In the genomic region with DNA sequence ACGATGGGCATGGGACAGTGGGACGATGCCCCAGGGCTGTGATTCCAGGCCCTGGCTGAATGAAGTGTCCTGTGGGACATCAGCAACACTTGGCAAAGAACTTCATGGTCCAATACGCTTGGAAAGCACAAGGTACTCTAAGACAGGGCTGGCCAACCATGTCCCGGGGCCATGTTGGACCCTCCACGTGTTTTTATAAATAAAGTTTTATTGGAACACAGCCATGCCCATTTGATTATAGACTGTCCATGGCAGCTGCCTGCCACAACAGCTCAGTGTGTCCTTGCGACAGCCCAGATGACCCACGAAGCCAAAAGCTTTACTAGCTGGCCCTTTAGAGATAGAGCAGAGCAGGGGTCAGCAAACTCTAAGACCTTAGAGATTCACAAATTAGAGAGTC, we compare ENCODE assay signal across 23 cellular contexts.
DNase-seq lines count a peak whose midpoint lies in the region; ATAC-seq, FAIRE-seq and TF ChIP-seq lines count a peak whose summit lies in the region.
"Had no signal": no experiment of that assay in that cellular context is flagged by ENCODE, and none has a peak within 500 bp of the region (broad histone marks: within the 10 kb centered on the region; RNA-seq: fewer than 3 reads in every experiment).

No MANE protein-coding gene starts in this region.

- TF ChIP-seq EP300 in GM12878 (IDR thresholded peaks at IDR 0.05; ENCODE audit: borderline replicate concordance in 1 of 2, control insufficient read depth in 1 of 2, low read depth in 2 of 2, low read length in 2 of 2): no peak
- no peak for TF ChIP-seq EP300 in H1 (IDR thresholded peaks at IDR 0.05; ENCODE audit: borderline replicate concordance in 1 of 2, low read depth in 2 of 2, low read length in 2 of 2)

- intact Hi-C loops in GM12878 (cut with micrococcal nuclease; ENCODE audit: unreplicated experiment): no loop called here

- H4K8ac ChIP-seq in H1 (ENCODE audit: extremely low read depth, insufficient read depth, low read length): 0 out of 2 replicates have a peak overlapping the region, but pooled peaks have one; percentile 22

- no peak overlapping the region for H2BK15ac ChIP-seq in H1 (ENCODE audit: low read length)

- TF ChIP-seq POLR2A in GM12878 (IDR thresholded peaks at IDR 0.05; ENCODE audit: low read depth, low read length): no peak
- no peak for TF ChIP-seq POLR2A in H1 (IDR thresholded peaks at IDR 0.05; ENCODE audit: control extremely low read depth in 1 of 2, low read depth in 2 of 2, low read length in 2 of 2)

- peaks cover 56% of the 10 kb centered on the region for H3K4me1 Mint-ChIP-seq in nephron progenitor cell
- H3K4me1 Mint-ChIP-seq in mesothelial cell of epicardium: peaks cover 11% of the 10 kb centered on the region
- H3K4me1 Mint-ChIP-seq: CD8-positive, alpha-beta memory T cell had no signal

- H3K4ac ChIP-seq in H1 (replicated peaks; ENCODE audit: insufficient read length, low read depth, low read length): no peak overlapping the region

- H2BK5ac ChIP-seq in H1 (ENCODE audit: low read depth, low read length): no peak overlapping the region

- H3K79me1 ChIP-seq in H1 (ENCODE audit: low read depth, low read length): no peaks in the 10 kb centered on the region

- CTCF ChIA-PET in GM12878 (lab: Yijun Ruan, JAX) (no interaction called here), H1 (lab: Charles Lee; ENCODE audit: partially characterized antibody) (interaction anchor here (1.0 kb wide), 1 partner anchor 8 kb away, joined by 3 read pairs; no protein-coding TSS in a partner anchor)

- no peaks in the 10 kb centered on the region for H3K23me2 ChIP-seq in H1 (ENCODE audit: low read depth, low read length)

- H2BK12ac ChIP-seq in H1 (ENCODE audit: low read depth, low read length): no peak overlapping the region

- ATAC-seq in GM12878: no peak
- ATAC-seq: A549 had no signal

- no peak for DNase-seq in GM12878 (ENCODE audit: low read depth, low spot score)
- no peak for DNase-seq in H1 (ENCODE audit: low read depth in 1 of 2, low spot score in 2 of 2)
- no peak for DNase-seq in nephron progenitor cell
- DNase-seq in mesothelial cell of epicardium (ENCODE audit: low spot score in 2 of 2, unreplicated experiment in 2 of 2): no peak
- no peak for DNase-seq in activated T-cell treated with anti-CD3 and anti-CD28 coated beads for 4 hours
- DNase-seq in NCI-H2081 (lab: John Stamatoyannopoulos, UW): no peak
- DNase-seq: 8988T; ACHN; AML-193; BE2C; CD4-positive, alpha-beta T cell; CD8-positive, alpha-beta memory T cell; DMS53; DMS79 treated with DMSO at 0.1 percent for 48 hours; GF-D8; GOT3; H7; HCEC 1CT had no signal

- H3K27ac Mint-ChIP-seq in nephron progenitor cell: peak overlapping the region; percentile 19
- H3K27ac Mint-ChIP-seq in mesothelial cell of epicardium: no peak overlapping the region
- H3K27ac Mint-ChIP-seq: CD14-positive monocyte; CD4-positive, alpha-beta T cell; CD8-positive, alpha-beta memory T cell had no signal

- no peak for FAIRE-seq in GM12878 (lab: Jason Lieb, UNC)
- no peak for FAIRE-seq in H1 (lab: Jason Lieb, UNC)
- FAIRE-seq: A549, D721Med, GM12892 had no signal

- no peak overlapping the region for H3K18ac ChIP-seq in H1 (ENCODE audit: extremely low read depth, low read length)

- H3K9ac ChIP-seq in GM12878 (ENCODE audit: control insufficient read depth, insufficient read depth, low read length) (no peak overlapping the region), H1 (replicated peaks in 1 of 4; ENCODE audit: extremely low read depth in 1 of 4, low read depth in 3 of 4, low read length in 3 of 4) (no peak overlapping the region)
- H3K9ac ChIP-seq: BLaER1 treated with 17β-estradiol and CSF1 and Interleukin-3, amounts not matched to agents 10 nM and 100 nM had no signal

- TF ChIP-seq CTCF in GM12878 (IDR thresholded peaks at IDR 0.05 in 2 of 3, conservative IDR thresholded peaks at IDR 0.05 in 1 of 3; ENCODE audit: control insufficient read depth in 2 of 3, extremely low read depth in 1 of 3, insufficient read depth in 1 of 3, low read depth in 3 of 3, low read length in 3 of 3): no peak
- TF ChIP-seq CTCF in H1 (IDR thresholded peaks at IDR 0.05; ENCODE audit: control extremely low read depth in 1 of 3, insufficient read depth in 1 of 3, low read depth in 1 of 3, low read length in 3 of 3): no peak
- TF ChIP-seq CTCF in nephron progenitor cell (IDR thresholded peaks at IDR 0.05): no peak
- no peak for TF ChIP-seq CTCF in mesothelial cell of epicardium (IDR thresholded peaks at IDR 0.05; ENCODE audit: unreplicated experiment)

- no peak for TF ChIP-seq RAD21 in GM12878 (IDR thresholded peaks at IDR 0.05; ENCODE audit: insufficient read depth, low read depth, low read length)
- no peak for TF ChIP-seq RAD21 in H1 (IDR thresholded peaks at IDR 0.05 in 1 of 2, conservative IDR thresholded peaks at IDR 0.05 in 1 of 2; ENCODE audit: low read depth in 2 of 2, low read length in 2 of 2)

- H3K27me3 Mint-ChIP-seq in nephron progenitor cell (ENCODE audit: low read depth, poor library complexity) (peaks cover 5% of the 10 kb centered on the region), mesothelial cell of epicardium (ENCODE audit: low read depth) (peaks cover 4% of the 10 kb centered on the region)

- H3K79me2 ChIP-seq in GM12878 (ENCODE audit: control insufficient read depth, insufficient read depth, low read length) (no peaks in the 10 kb centered on the region), H1 (ENCODE audit: control insufficient read depth in 1 of 2, insufficient read depth in 2 of 2, low read length in 2 of 2) (no peaks in the 10 kb centered on the region)

- H2AK5ac ChIP-seq in H1 (ENCODE audit: low read depth, low read length): no peak overlapping the region

- H3K9me3 ChIP-seq in GM12878 (replicated peaks; ENCODE audit: control insufficient read depth, insufficient read depth, low read length) (no peaks in the 10 kb centered on the region), H1 (ENCODE audit: insufficient read depth in 2 of 2, low read depth in 1 of 2, low read length in 1 of 2) (no peaks in the 10 kb centered on the region)
- H3K9me3 ChIP-seq: A549; BE2C; BLaER1 treated with 17β-estradiol and CSF1 and Interleukin-3, amounts not matched to agents 10 nM and 100 nM had no signal

- H3K36me3 ChIP-seq in GM12878 (ENCODE audit: control insufficient read depth in 2 of 2, insufficient read depth in 2 of 2, low read length in 1 of 2) (no peaks in the 10 kb centered on the region), H1 (ENCODE audit: control insufficient read depth in 2 of 4, insufficient read depth in 4 of 4, low read length in 3 of 4) (no peaks in the 10 kb centered on the region)
- H3K36me3 ChIP-seq: BE2C; BLaER1 treated with 17β-estradiol and CSF1 and Interleukin-3, amounts not matched to agents 10 nM and 100 nM had no signal

- RAD21 ChIA-PET in GM12878 (lab: Charles Lee; ENCODE audit: unreplicated experiment): no interaction called here

- no peaks in the 10 kb centered on the region for H3K4me1 ChIP-seq in GM12878 (ENCODE audit: control insufficient read depth, insufficient read depth, low read length)
- no peaks in the 10 kb centered on the region; a peak in 1 of 7 replicates for H3K4me1 ChIP-seq in H1 (replicated peaks in 1 of 4; ENCODE audit: control insufficient read depth in 3 of 4, insufficient read depth in 4 of 4, low read length in 3 of 4)
- H3K4me1 ChIP-seq: A549; BE2C; BLaER1 treated with 17β-estradiol and CSF1 and Interleukin-3, amounts not matched to agents 10 nM and 100 nM had no signal

- SMC1A ChIA-PET in GM12878 (lab: Charles Lee; ENCODE audit: uncharacterized antibody, unreplicated experiment): interaction anchor here (0.7 kb wide), 1 partner anchor 156 kb away, joined by 3 read pairs; no protein-coding TSS in a partner anchor

- H3K4me3 Mint-ChIP-seq in nephron progenitor cell: no peak overlapping the region
- H3K4me3 Mint-ChIP-seq in mesothelial cell of epicardium: no peak overlapping the region
- H3K4me3 Mint-ChIP-seq: CD14-positive monocyte; CD4-positive, alpha-beta T cell; CD8-positive, alpha-beta memory T cell had no signal

- H2BK20ac ChIP-seq in H1 (ENCODE audit: low read length): no peak overlapping the region

- H3K27ac ChIP-seq in GM12878 (ENCODE audit: control insufficient read depth, insufficient read depth): no peak overlapping the region
- no peak overlapping the region for H3K27ac ChIP-seq in H1 (ENCODE audit: low read depth, low read length)
- H3K27ac ChIP-seq: A549; BLaER1 treated with 17β-estradiol and CSF1 and Interleukin-3, amounts not matched to agents 10 nM and 100 nM had no signal

- no peak overlapping the region for H4K91ac ChIP-seq in H1 (replicated peaks; ENCODE audit: insufficient read length, low read length)

- H2AFZ ChIP-seq in GM12878 (ENCODE audit: control insufficient read depth, low read depth, low read length): no peak overlapping the region
- no peak overlapping the region for H2AFZ ChIP-seq in H1 (ENCODE audit: low read length)

- 21% methylated on average over 7 of the region's 7 CpGs for WGBS in GM12878 (ENCODE audit: insufficient coverage, insufficient replicate concordance, low lambda C conversion rate, missing lambda C conversion rate)
- 93% methylated on average over 7 of the region's 7 CpGs; no CpG with 5 or more reads in 1 of the 2 experiments for WGBS in H1 (ENCODE audit: extremely low coverage in 1 of 2, insufficient coverage in 1 of 2, insufficient read length in 1 of 2, insufficient replicate concordance in 2 of 2, low coverage in 1 of 2, low lambda C conversion rate in 2 of 2, missing lambda C conversion rate in 1 of 2), 2 experiments

- no peaks in the 10 kb centered on the region for H3K27me3 ChIP-seq in GM12878 (replicated peaks in 1 of 2; ENCODE audit: control insufficient read depth in 2 of 2, insufficient read depth in 2 of 2, low read length in 1 of 2)
- no peaks in the 10 kb centered on the region for H3K27me3 ChIP-seq in H1 (replicated peaks in 1 of 4; ENCODE audit: control insufficient read depth in 3 of 4, extremely low read depth in 1 of 4, insufficient read depth in 3 of 4, low read length in 3 of 4)
- H3K27me3 ChIP-seq: BE2C; BLaER1 treated with 17β-estradiol and CSF1 and Interleukin-3, amounts not matched to agents 10 nM and 100 nM had no signal

- H4K5ac ChIP-seq in H1 (ENCODE audit: insufficient read length, low read depth, low read length): no peak overlapping the region

- in situ Hi-C loops in GM12878 (cut with MboI): no loop called here

- no peak overlapping the region for H2BK120ac ChIP-seq in H1 (replicated peaks; ENCODE audit: low read depth, low read length)

- H3K4me3 ChIP-seq in GM12878: no peak overlapping the region
- H3K4me3 ChIP-seq in H1 (ENCODE audit: extremely low read depth in 1 of 4, insufficient read depth in 2 of 4, low read depth in 3 of 4, low read length in 4 of 4): no peak overlapping the region
- H3K4me3 ChIP-seq: A549; BLaER1 treated with 17β-estradiol and CSF1 and Interleukin-3, amounts not matched to agents 10 nM and 100 nM had no signal

- H3K9me3 Mint-ChIP-seq in nephron progenitor cell (peaks cover 13% of the 10 kb centered on the region), mesothelial cell of epicardium (no peaks in the 10 kb centered on the region)
- H3K9me3 Mint-ChIP-seq: CD4-positive, alpha-beta T cell had no signal

- H3K14ac ChIP-seq in H1 (ENCODE audit: insufficient read length): no peak overlapping the region

- POLR2A ChIA-PET in GM12878 (lab: Charles Lee): no interaction called here
- POLR2A ChIA-PET in H1 (lab: Charles Lee; ENCODE audit: partially characterized antibody): no interaction called here

- H3K23ac ChIP-seq in H1 (ENCODE audit: insufficient read length): no peak overlapping the region

- H4K20me1 ChIP-seq in GM12878 (ENCODE audit: control insufficient read depth, insufficient read depth): no peaks in the 10 kb centered on the region
- no peaks in the 10 kb centered on the region for H4K20me1 ChIP-seq in H1 (replicated peaks in 1 of 2; ENCODE audit: control insufficient read depth in 1 of 2, insufficient read depth in 2 of 2, low read length in 2 of 2)
- H4K20me1 ChIP-seq: BLaER1 treated with 17β-estradiol and CSF1 and Interleukin-3, amounts not matched to agents 10 nM and 100 nM had no signal

- BruUV-seq in GM12878 (replicated peaks; lab: Mats Ljungman, UMichigan): no TSS peak

- H3K4me2 ChIP-seq in GM12878 (ENCODE audit: control insufficient read depth, insufficient read depth) (no peak overlapping the region), H1 (ENCODE audit: insufficient read depth in 1 of 2, low read depth in 2 of 2, low read length in 2 of 2) (no peak overlapping the region)
- H3K4me2 ChIP-seq: A549; BLaER1 treated with 17β-estradiol and CSF1 and Interleukin-3, amounts not matched to agents 10 nM and 100 nM had no signal

- H3K56ac ChIP-seq in H1 (replicated peaks; ENCODE audit: insufficient read length, low read depth, low read length): no peak overlapping the region

- H3K36me3 Mint-ChIP-seq in nephron progenitor cell (ENCODE audit: low read depth) (no peaks in the 10 kb centered on the region), mesothelial cell of epicardium (no peaks in the 10 kb centered on the region)
- H3K36me3 Mint-ChIP-seq: CD14-positive monocyte; CD8-positive, alpha-beta memory T cell had no signal
